Comparison of ENCODE assay signal across 1 cellular context in the genomic region with DNA sequence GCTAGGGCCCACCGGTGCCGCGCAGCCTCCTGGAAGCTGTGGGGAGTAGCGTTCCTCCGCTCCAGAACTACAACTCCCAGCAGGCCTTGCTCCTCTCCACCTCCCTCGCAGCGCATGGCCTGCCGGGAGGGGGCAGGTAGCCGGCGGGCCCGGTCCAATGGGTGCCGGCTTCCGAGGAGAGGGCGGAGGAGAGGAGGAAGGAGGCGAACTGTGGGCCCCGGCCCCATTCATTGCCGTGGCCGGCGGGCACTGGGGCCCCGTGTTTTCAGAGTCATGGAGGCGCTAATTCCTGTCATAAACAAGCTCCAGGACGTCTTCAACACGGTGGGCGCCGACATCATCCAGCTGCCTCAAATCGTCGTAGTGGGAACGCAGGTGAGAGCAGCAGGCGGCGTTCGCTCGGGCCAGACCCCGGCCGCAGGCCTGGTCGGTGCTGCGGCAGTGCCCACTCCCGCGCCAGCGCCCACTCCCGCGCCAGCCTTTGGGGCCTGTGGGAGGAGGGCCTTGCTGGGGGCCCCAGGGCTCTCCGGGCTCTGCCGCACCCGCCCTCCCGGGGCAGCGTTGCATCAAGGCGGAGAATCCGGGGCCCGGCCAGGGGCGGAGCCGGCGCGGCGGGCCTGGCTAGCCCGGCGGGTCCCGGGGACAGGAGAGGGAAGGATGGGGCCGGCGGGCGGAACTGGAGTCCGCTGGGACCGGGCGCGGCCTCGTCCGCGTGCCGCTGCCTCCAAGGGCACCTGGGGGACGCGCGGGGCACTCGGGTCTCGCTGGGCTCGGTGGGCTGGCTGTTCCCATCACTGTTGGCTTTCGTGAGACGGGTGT.
A peak's percentile ranks its signal among the peaks of the same experiment; 100 is the strongest.
TF ChIP-seq lines count a peak whose summit lies in the region.

TSS of gene DNM1L (plus strand) at position 211 of the 819 bp plus-strand sequence. CDS start at position 274, 63 bp downstream.

TF ChIP-seq in HepG2, 621 proteins besides CTCF, POLR2A, EP300 and RAD21 (continued from another document and continues in another):
- TF ChIP-seq IKZF4 (CRISPR knock-in tag; IDR thresholded peaks at IDR 0.05; ENCODE audit: borderline replicate concordance, low read depth, not compliant biosample characterization): peak; percentile 42
- TF ChIP-seq CEBPG (CRISPR knock-in tag; IDR thresholded peaks at IDR 0.05): peak; percentile 32; the same call in 1 of the 2 replicates
- peak; percentile 61; the same call in 1 of the 2 replicates for TF ChIP-seq AHDC1 (CRISPR knock-in tag; IDR thresholded peaks at IDR 0.05; ENCODE audit: borderline replicate concordance)
- TF ChIP-seq ZNF335 (CRISPR knock-in tag; IDR thresholded peaks at IDR 0.05): peak; percentile 65
- no peak for TF ChIP-seq CBX5 (CRISPR knock-in tag; IDR thresholded peaks at IDR 0.05; ENCODE audit: borderline replicate concordance)
- 0 out of 2 replicates have a peak, but pooled peaks have one; percentile 32 for TF ChIP-seq ISL2 (CRISPR knock-in tag; IDR thresholded peaks at IDR 0.05)
- peak; percentile 76; the same call in 1 of the 2 replicates for TF ChIP-seq PHF20 (CRISPR knock-in tag; IDR thresholded peaks at IDR 0.05)
- TF ChIP-seq HDAC2 (CRISPR knock-in tag; IDR thresholded peaks at IDR 0.05): peak; percentile 61
- peak; percentile 90; the same call in 1 of the 2 replicates for TF ChIP-seq ZNF775 (CRISPR knock-in tag; IDR thresholded peaks at IDR 0.05; ENCODE audit: borderline replicate concordance)
- TF ChIP-seq NFE2L2 (IDR thresholded peaks at IDR 0.05; ENCODE audit: low read length): no peak
- TF ChIP-seq ZFP36L1 (CRISPR knock-in tag; IDR thresholded peaks at IDR 0.05): 0 out of 2 replicates have a peak, but pooled peaks have one; percentile 6
- peak; percentile 47 for TF ChIP-seq PATZ1 (CRISPR knock-in tag; IDR thresholded peaks at IDR 0.05)
- peak; percentile 77 for TF ChIP-seq FOXC1 (CRISPR knock-in tag; IDR thresholded peaks at IDR 0.05; ENCODE audit: borderline replicate concordance)
- TF ChIP-seq ZNF724P (CRISPR knock-in tag; IDR thresholded peaks at IDR 0.05; ENCODE audit: borderline replicate concordance): peak; percentile 86; the same call in 1 of the 2 replicates
- no peak for TF ChIP-seq RNF219 (CRISPR knock-in tag; IDR thresholded peaks at IDR 0.05)
- no peak for TF ChIP-seq EZH2 (conservative IDR thresholded peaks at IDR 0.05; ENCODE audit: low read depth, low read length)
- TF ChIP-seq, protein P1, sequence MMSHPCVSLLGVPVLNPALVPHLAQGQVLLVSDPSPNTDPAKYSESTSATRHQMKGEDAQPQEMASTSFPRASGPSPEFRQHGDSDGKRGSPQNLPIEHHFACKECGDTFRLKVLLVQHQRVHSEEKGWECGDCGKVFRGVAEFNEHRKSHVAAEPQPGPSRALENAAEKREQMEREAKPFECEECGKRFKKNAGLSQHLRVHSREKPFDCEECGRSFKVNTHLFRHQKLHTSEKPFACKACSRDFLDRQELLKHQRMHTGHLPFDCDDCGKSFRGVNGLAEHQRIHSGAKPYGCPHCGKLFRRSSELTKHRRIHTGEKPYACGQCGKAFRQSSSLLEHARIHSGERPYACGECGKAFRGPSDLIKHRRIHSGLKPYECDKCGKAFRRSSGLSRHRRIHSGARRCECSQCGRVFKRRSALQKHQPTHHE (CRISPR knock-in tag; IDR thresholded peaks at IDR 0.05; ENCODE audit: borderline replicate concordance): peak; percentile 66; the same call in 1 of the 2 replicates
- peak; percentile 36; the same call in 1 of the 2 replicates for TF ChIP-seq HNF1A (IDR thresholded peaks at IDR 0.05; ENCODE audit: low read depth)
- peak; percentile 82 for TF ChIP-seq HNF1A (CRISPR knock-in tag; IDR thresholded peaks at IDR 0.05; ENCODE audit: borderline replicate concordance)
- TF ChIP-seq ZNF230 (CRISPR knock-in tag; IDR thresholded peaks at IDR 0.05): peak; percentile 75; the same call in 1 of the 2 replicates
- peak; percentile 56; the same call in 1 of the 2 replicates for TF ChIP-seq SIN3B (IDR thresholded peaks at IDR 0.05; ENCODE audit: low read length)
- TF ChIP-seq FOXO1 (CRISPR knock-in tag; IDR thresholded peaks at IDR 0.05): peak; percentile 4; the same call in 1 of the 2 replicates
- TF ChIP-seq, protein P2, sequence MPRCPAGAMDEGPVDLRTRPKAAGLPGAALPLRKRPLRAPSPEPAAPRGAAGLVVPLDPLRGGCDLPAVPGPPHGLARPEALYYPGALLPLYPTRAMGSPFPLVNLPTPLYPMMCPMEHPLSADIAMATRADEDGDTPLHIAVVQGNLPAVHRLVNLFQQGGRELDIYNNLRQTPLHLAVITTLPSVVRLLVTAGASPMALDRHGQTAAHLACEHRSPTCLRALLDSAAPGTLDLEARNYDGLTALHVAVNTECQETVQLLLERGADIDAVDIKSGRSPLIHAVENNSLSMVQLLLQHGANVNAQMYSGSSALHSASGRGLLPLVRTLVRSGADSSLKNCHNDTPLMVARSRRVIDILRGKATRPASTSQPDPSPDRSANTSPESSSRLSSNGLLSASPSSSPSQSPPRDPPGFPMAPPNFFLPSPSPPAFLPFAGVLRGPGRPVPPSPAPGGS (CRISPR knock-in tag; IDR thresholded peaks at IDR 0.05): peak; percentile 74
- TF ChIP-seq, protein P3, sequence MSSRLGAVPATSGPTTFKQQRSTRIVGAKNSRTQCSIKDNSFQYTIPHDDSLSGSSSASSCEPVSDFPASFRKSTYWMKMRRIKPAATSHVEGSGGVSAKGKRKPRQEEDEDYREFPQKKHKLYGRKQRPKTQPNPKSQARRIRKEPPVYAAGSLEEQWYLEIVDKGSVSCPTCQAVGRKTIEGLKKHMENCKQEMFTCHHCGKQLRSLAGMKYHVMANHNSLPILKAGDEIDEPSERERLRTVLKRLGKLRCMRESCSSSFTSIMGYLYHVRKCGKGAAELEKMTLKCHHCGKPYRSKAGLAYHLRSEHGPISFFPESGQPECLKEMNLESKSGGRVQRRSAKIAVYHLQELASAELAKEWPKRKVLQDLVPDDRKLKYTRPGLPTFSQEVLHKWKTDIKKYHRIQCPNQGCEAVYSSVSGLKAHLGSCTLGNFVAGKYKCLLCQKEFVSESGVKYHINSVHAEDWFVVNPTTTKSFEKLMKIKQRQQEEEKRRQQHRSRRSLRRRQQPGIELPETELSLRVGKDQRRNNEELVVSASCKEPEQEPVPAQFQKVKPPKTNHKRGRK (CRISPR knock-in tag; IDR thresholded peaks at IDR 0.05): no peak
- peak; percentile 54; the same call in 1 of the 2 replicates for TF ChIP-seq ZSCAN21 (CRISPR knock-in tag; IDR thresholded peaks at IDR 0.05; ENCODE audit: borderline replicate concordance)
- TF ChIP-seq ZNF770 (CRISPR knock-in tag; IDR thresholded peaks at IDR 0.05): peak; percentile 72
- TF ChIP-seq MEIS2 (CRISPR knock-in tag; IDR thresholded peaks at IDR 0.05): peak; percentile 15; the same call in 1 of the 2 replicates
